In the genomic region with DNA sequence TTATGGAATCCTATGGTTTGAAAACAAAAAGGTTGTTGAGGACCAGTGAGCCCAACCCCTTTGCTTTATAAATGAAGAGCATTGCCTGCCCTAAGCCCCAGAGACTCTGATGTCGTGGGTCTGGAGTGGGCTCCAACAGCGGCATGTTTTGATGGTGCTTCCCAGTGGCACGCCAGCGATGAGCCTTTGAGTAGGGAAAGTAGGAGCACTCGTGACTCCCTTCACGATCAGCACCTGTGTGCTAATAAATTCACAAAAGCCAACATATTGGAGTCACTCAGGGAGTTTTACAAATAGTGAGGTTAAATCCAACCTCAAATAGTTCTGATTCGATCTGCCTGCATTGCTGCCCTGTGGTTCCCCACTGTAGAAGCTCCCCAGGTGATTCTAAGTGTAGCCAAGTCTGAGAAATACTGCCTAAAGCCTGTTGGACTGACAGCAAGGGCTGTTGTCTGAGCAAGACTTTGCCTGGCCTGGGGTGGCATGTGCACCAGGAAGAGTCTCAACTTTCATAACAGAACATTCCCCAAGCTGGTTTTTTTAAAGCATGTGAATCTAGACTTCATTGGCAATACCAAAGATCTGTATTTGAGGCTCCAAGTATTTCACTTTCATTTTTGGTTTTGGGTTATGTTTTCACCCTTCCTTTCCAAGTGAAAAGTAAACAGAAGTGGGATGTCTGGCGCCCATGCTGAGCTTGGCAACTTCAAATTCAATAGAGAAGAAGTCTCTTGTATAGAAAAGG, we compare ENCODE assay signal across 14 cellular contexts. TPM values are rescaled to one million over a fixed set of nuclear protein-coding genes. Genes with fewer than 3 reads are reported as not detected.
DNase-seq lines count a peak whose midpoint lies in the region; ATAC-seq and TF ChIP-seq lines count a peak whose summit lies in the region.
"Had no signal": no experiment of that assay in that cellular context is flagged by ENCODE, and none has a peak within 500 bp of the region (broad histone marks: within the 10 kb centered on the region; RNA-seq: fewer than 3 reads in every experiment).

No MANE protein-coding gene starts in this region.

- peak overlapping the region in 7 of 8 donors; percentile 37 to 78 (median 59) for H3K4me3 Mint-ChIP-seq in CD4-positive, alpha-beta memory T cell
- H3K4me3 Mint-ChIP-seq: activated naive CD4-positive, alpha-beta T cell treated with anti-CD3 and anti-CD28 coated beads, Interleukin-2, amount 50 U/mL, for 24 hours; neural crest cell; type B pancreatic cell had no signal

- no peaks in the 10 kb centered on the region for H3K9me3 Mint-ChIP-seq in CD4-positive, alpha-beta memory T cell
- H3K9me3 Mint-ChIP-seq: activated naive CD4-positive, alpha-beta T cell treated with anti-CD3 and anti-CD28 coated beads, Interleukin-2, amount 50 U/mL, for 24 hours; type B pancreatic cell had no signal

- H3K9me3 ChIP-seq in CD4-positive, alpha-beta memory T cell (ENCODE audit: control insufficient read depth in 1 of 2, low read length in 2 of 2): no peaks in the 10 kb centered on the region
- H3K9me3 ChIP-seq in KOPT-K1 (ENCODE audit: insufficient read depth, low read length, poor library complexity, severe bottlenecking): no peaks in the 10 kb centered on the region
- no peaks in the 10 kb centered on the region for H3K9me3 ChIP-seq in osteoblast (ENCODE audit: low read depth, low read length)

- POLR2A ChIA-PET in CD4-positive, alpha-beta memory T cell (lab: Charles Lee; ENCODE audit: partially characterized antibody): interaction anchor here (0.7 kb wide), 1 partner anchor 12 kb away, joined by 3 read pairs; no protein-coding TSS in a partner anchor

- no peaks in the 10 kb centered on the region for H3K27me3 Mint-ChIP-seq in CD4-positive, alpha-beta memory T cell
- H3K27me3 Mint-ChIP-seq: activated naive CD4-positive, alpha-beta T cell treated with anti-CD3 and anti-CD28 coated beads, Interleukin-2, amount 50 U/mL, for 24 hours had no signal

- H3K4me2 ChIP-seq in osteoblast (ENCODE audit: insufficient read depth, low read length): peak overlapping the region; percentile 37

- TF ChIP-seq CTCF in choroid plexus epithelial cell (conservative IDR thresholded peaks at IDR 0.05; ENCODE audit: low read depth, low read length): no peak
- TF ChIP-seq CTCF in osteoblast (IDR thresholded peaks at IDR 0.05; ENCODE audit: extremely low read depth, low read depth, low read length): no peak

- no peak for DNase-seq in CD4-positive, alpha-beta memory T cell
- DNase-seq in choroid plexus epithelial cell (ENCODE audit: low read depth) (peak; percentile 33), osteoblast (ENCODE audit: insufficient read length, low spot score, missing footprints) (no peak), retina (no peak), Kasumi-1 (lab: John Stamatoyannopoulos, UW) (no peak)
- DNase-seq in effector CD8-positive, alpha-beta T cell (lab: John Stamatoyannopoulos, UW): no peak
- DNase-seq: effector CD4-positive, alpha-beta T cell; WERI-Rb-1 had no signal

- peaks cover 33% of the 10 kb centered on the region for H3K4me1 ChIP-seq in CD4-positive, alpha-beta memory T cell (ENCODE audit: insufficient read depth, low read length)
- peaks cover 4% of the 10 kb centered on the region for H3K4me1 ChIP-seq in osteoblast (ENCODE audit: insufficient read depth, low read length)

- no peak for ATAC-seq in GM21723 (IDR thresholded peaks at IDR 0.05; ENCODE audit: unreplicated experiment)
- ATAC-seq: Panc1 had no signal

- no peaks in the 10 kb centered on the region for H4K20me1 ChIP-seq in osteoblast (ENCODE audit: insufficient read depth, low read length)

- intact Hi-C loops in CD4-positive, alpha-beta memory T cell (cut with micrococcal nuclease): no loop called here

- H3K27ac ChIP-seq in CD4-positive, alpha-beta memory T cell (ENCODE audit: low read depth, low read length): no peak overlapping the region
- H3K27ac ChIP-seq in KOPT-K1 (ENCODE audit: low read depth, low read length, poor library complexity, severe bottlenecking) (peak overlapping the region; percentile 55), osteoblast (ENCODE audit: low read depth, low read length) (no peak overlapping the region)
- H3K27ac ChIP-seq: WERI-Rb-1 had no signal

- no peaks in the 10 kb centered on the region for H3K36me3 Mint-ChIP-seq in CD4-positive, alpha-beta memory T cell
- H3K36me3 Mint-ChIP-seq: activated naive CD4-positive, alpha-beta T cell treated with anti-CD3 and anti-CD28 coated beads, Interleukin-2, amount 50 U/mL, for 24 hours; type B pancreatic cell had no signal

- no peaks in the 10 kb centered on the region for H3K79me2 ChIP-seq in osteoblast (ENCODE audit: insufficient read depth, low read length)

- peaks cover 24 to 59% (median 41%) of the 10 kb centered on the region in 4 donors for H3K4me1 Mint-ChIP-seq in CD4-positive, alpha-beta memory T cell
- H3K4me1 Mint-ChIP-seq: neural crest cell had no signal

- H3K27ac Mint-ChIP-seq in CD4-positive, alpha-beta memory T cell: peak overlapping the region; percentile 24 to 84 (median 67)
- H3K27ac Mint-ChIP-seq: activated naive CD4-positive, alpha-beta T cell treated with anti-CD3 and anti-CD28 coated beads, Interleukin-2, amount 50 U/mL, for 24 hours; type B pancreatic cell had no signal

- H3K4me3 ChIP-seq in CD4-positive, alpha-beta memory T cell (ENCODE audit: low read length in 2 of 2): no peak overlapping the region
- H3K4me3 ChIP-seq in choroid plexus epithelial cell (ENCODE audit: low read depth, low read length): no peak overlapping the region
- H3K4me3 ChIP-seq in osteoblast (ENCODE audit: insufficient read depth, low read length): no peak overlapping the region

- H2AFZ ChIP-seq in osteoblast (ENCODE audit: low read length): no peak overlapping the region

- H3K27me3 ChIP-seq in CD4-positive, alpha-beta memory T cell (ENCODE audit: insufficient read depth, low read length): no peaks in the 10 kb centered on the region
- H3K27me3 ChIP-seq in osteoblast (ENCODE audit: insufficient read depth, low read length): peaks cover 50% of the 10 kb centered on the region

- CTCF ChIA-PET in CD4-positive, alpha-beta memory T cell (lab: Charles Lee; ENCODE audit: partially characterized antibody): interaction anchor here (1.6 to 2.0 kb wide), 2 partner anchors 12 to 104 kb away, joined by 4 to 15 read pairs; no protein-coding TSS in a partner anchor

- no peaks in the 10 kb centered on the region for H3K36me3 ChIP-seq in CD4-positive, alpha-beta memory T cell (ENCODE audit: insufficient read depth, low read length)
- H3K36me3 ChIP-seq in KOPT-K1 (ENCODE audit: insufficient read depth, low read length) (no peaks in the 10 kb centered on the region), osteoblast (ENCODE audit: insufficient read depth, low read length) (no peaks in the 10 kb centered on the region)
- H3K36me3 ChIP-seq: WERI-Rb-1 had no signal

RNA-seq across cellular contexts. Expression of gene CCR5, which starts 9.9 kb away (rescaled TPM):
- total RNA-seq in CD4-positive, alpha-beta memory T cell: 1 to 10 TPM; 6.8 to 6.9 TPM
- polyA plus RNA-seq in CD4-positive, alpha-beta memory T cell: 1 to 10 TPM in 1 of 2 donors, under 1 TPM in 1; 0.59 to 5.5 TPM
- total RNA-seq in osteoblast: not detected in 2 replicates
- total RNA-seq: neural crest cell had no signal

RNA-seq across cellular contexts. Expression of gene CCRL2, which starts 26.4 kb away (rescaled TPM):
- 1 to 10 TPM in 1 of 2 experiments, under 1 TPM in 1; 0.58 to 1.8 TPM for total RNA-seq in CD4-positive, alpha-beta memory T cell
- under 1 TPM; 0.39 to 0.98 TPM for polyA plus RNA-seq in CD4-positive, alpha-beta memory T cell
- 0.72 and 0.88 TPM in 2 replicates for total RNA-seq in osteoblast
- total RNA-seq: neural crest cell had no signal

RNA-seq across cellular contexts. Expression of gene CCR2, which starts 26.7 kb away (rescaled TPM):
- 10 to 100 TPM; 16.3 to 18.4 TPM for total RNA-seq in CD4-positive, alpha-beta memory T cell
- 10 to 100 TPM; 39.7 to 64.7 TPM for polyA plus RNA-seq in CD4-positive, alpha-beta memory T cell
- not detected in 2 replicates for total RNA-seq in osteoblast
- total RNA-seq: neural crest cell had no signal
